Comparison of ENCODE assay signal across 20 cellular contexts in the genomic region with DNA sequence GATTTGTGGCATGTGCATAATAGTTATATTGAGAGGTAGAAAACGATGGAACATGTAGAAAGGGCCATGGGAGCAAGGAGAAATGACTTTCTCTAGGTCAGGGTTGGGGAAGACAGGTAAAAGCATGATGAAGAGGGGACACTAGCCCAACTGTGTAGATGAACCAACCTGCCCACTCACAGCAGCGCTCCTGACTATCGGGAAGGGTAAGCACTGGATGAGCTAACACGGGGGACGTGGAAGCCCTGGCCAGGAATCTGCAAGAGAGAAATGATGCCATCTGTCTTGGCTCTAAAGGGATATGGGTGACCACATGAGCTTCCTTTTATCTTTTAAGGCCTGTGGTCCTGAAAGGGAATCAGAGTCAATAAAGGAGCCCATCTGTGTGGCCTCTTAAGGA. TPM values are rescaled to one million over a fixed set of nuclear protein-coding genes. Genes with fewer than 3 reads are reported as not detected.
DNase-seq lines count a peak whose midpoint lies in the region; ATAC-seq and TF ChIP-seq lines count a peak whose summit lies in the region.
"Had no signal": no experiment of that assay in that cellular context is flagged by ENCODE, and none has a peak within 500 bp of the region (broad histone marks: within the 10 kb centered on the region; RNA-seq: fewer than 3 reads in every experiment).

No MANE protein-coding gene starts in this region.

- peaks cover 5% of the 10 kb centered on the region for H3K4me1 Mint-ChIP-seq in endothelial cell (ENCODE audit: unreplicated experiment)
- peaks cover 2% of the 10 kb centered on the region for H3K4me1 Mint-ChIP-seq in activated CD4-positive, alpha-beta memory T cell treated with anti-CD3 and anti-CD28 coated beads, Interleukin-2, amount 10 ng/mL, durations not matched to agents 7 days and 5 days
- peaks cover 1% of the 10 kb centered on the region for H3K4me1 Mint-ChIP-seq in activated CD8-positive, alpha-beta T cell treated with anti-CD3 and anti-CD28 coated beads, Interleukin-2, amount 10 ng/mL, durations not matched to agents 7 days and 5 days (ENCODE audit: low read depth)
- H3K4me1 Mint-ChIP-seq: CD8-positive, alpha-beta memory T cell had no signal

- H3K9me3 ChIP-seq in IMR-90 (ENCODE audit: control insufficient read depth, insufficient read depth, low read length) = no peaks in the 10 kb centered on the region
- H3K9me3 ChIP-seq: BE2C, HAP-1 had no signal

- whole genome bisulfite sequencing in IMR-90 (ENCODE audit: extremely low coverage in 2 of 2, insufficient read length in 1 of 2), 2 experiments = 60% methylated on average over 1 of the region's 5 CpGs; no CpG with 5 or more reads in 1 of the 2 experiments

- H4K91ac ChIP-seq in IMR-90 (ENCODE audit: insufficient read depth, low read depth, low read length) = peak overlapping the region; percentile 9; the same call in 1 of the 2 replicates

- H3K4me2 ChIP-seq in IMR-90 (ENCODE audit: low read depth, low read length) = no peak overlapping the region

- POLR2A ChIA-PET in IMR-90 (lab: Charles Lee; ENCODE audit: unreplicated experiment) = no interaction called here
- POLR2A ChIA-PET in activated CD4-positive, alpha-beta memory T cell treated with anti-CD3 and anti-CD28 coated beads, Interleukin-2, amount 10 ng/mL, durations not matched to agents 7 days and 5 days (lab: Charles Lee) = no interaction called here
- POLR2A ChIA-PET in activated CD8-positive, alpha-beta T cell treated with anti-CD3 and anti-CD28 coated beads, Interleukin-2, amount 10 ng/mL, durations not matched to agents 7 days and 5 days (lab: Charles Lee) = no interaction called here

- DNase-seq in G401 (ENCODE audit: low spot score) (peak; percentile 69), IMR-90 (no peak), cerebellar cortex (ENCODE audit: low spot score) (peak; percentile 58), endothelial cell (ENCODE audit: low spot score) (no peak), superior temporal gyrus (ENCODE audit: extremely low spot score) (no peak), OCI-M1 (lab: John Stamatoyannopoulos, UW) (no peak)
- no peak for DNase-seq in activated CD4-positive, alpha-beta memory T cell treated with anti-CD3 and anti-CD28 coated beads, Interleukin-2, amount 10 ng/mL, durations not matched to agents 7 days and 5 days
- DNase-seq in activated CD8-positive, alpha-beta T cell treated with anti-CD3 and anti-CD28 coated beads, Interleukin-2, amount 10 ng/mL, durations not matched to agents 7 days and 5 days = no peak
- DNase-seq: ACHN; BE2C; CD4-positive, CD25-positive, alpha-beta regulatory T cell; CD8-positive, alpha-beta memory T cell; COR-L47; DMS 273 treated with DMSO at 0.1 percent for 48 hours; DMS53; DND-41; EL; GM23248 had no signal

- H2BK5ac ChIP-seq in IMR-90 (ENCODE audit: low read depth, low read length, poor library complexity, severe bottlenecking) = no peak overlapping the region

- H3K9ac ChIP-seq in IMR-90 (ENCODE audit: low read depth, low read length) = no peak overlapping the region
- H3K9ac ChIP-seq: GM23248 had no signal

- TF ChIP-seq POLR2A in IMR-90 (IDR thresholded peaks at IDR 0.05; ENCODE audit: low read depth, low read length) = no peak

- no peaks in the 10 kb centered on the region for H3K9me3 Mint-ChIP-seq in endothelial cell (ENCODE audit: unreplicated experiment)
- no peaks in the 10 kb centered on the region for H3K9me3 Mint-ChIP-seq in activated CD4-positive, alpha-beta memory T cell treated with anti-CD3 and anti-CD28 coated beads, Interleukin-2, amount 10 ng/mL, durations not matched to agents 7 days and 5 days
- no peaks in the 10 kb centered on the region for H3K9me3 Mint-ChIP-seq in activated CD8-positive, alpha-beta T cell treated with anti-CD3 and anti-CD28 coated beads, Interleukin-2, amount 10 ng/mL, durations not matched to agents 7 days and 5 days (ENCODE audit: insufficient read depth)

- H3K14ac ChIP-seq in IMR-90 (replicated peaks; ENCODE audit: low read depth, low read length) = no peak overlapping the region

- no peak overlapping the region for H3K4ac ChIP-seq in IMR-90 (ENCODE audit: low read depth, low read length)

- no peak for TF ChIP-seq CTCF in IMR-90 (conservative IDR thresholded peaks at IDR 0.05; ENCODE audit: low read depth, low read length)
- TF ChIP-seq CTCF in endothelial cell (IDR thresholded peaks at IDR 0.05; ENCODE audit: unreplicated experiment) = no peak

- H3K18ac ChIP-seq in IMR-90 (ENCODE audit: low read depth, low read length) = no peak overlapping the region

- H3K4me1 ChIP-seq in IMR-90 (ENCODE audit: control insufficient read depth, insufficient read depth, low read length) = peaks cover 28% of the 10 kb centered on the region
- H3K4me1 ChIP-seq: BE2C, HAP-1 had no signal

- peak overlapping the region; percentile 39; the same call in 1 of the 2 replicates for H2AK5ac ChIP-seq in IMR-90 (ENCODE audit: low read depth, low read length)

- H3K27me3 ChIP-seq in IMR-90 (ENCODE audit: control insufficient read depth, insufficient read depth, low read length) = no peaks in the 10 kb centered on the region
- H3K27me3 ChIP-seq: BE2C had no signal

- no peak overlapping the region for H3K4me3 ChIP-seq in IMR-90 (ENCODE audit: insufficient read depth, low read depth, low read length)
- H3K4me3 ChIP-seq: GM23248, HAP-1 had no signal

- no peak overlapping the region for H2BK120ac ChIP-seq in IMR-90 (ENCODE audit: low read depth, low read length)

- in situ Hi-C loops in G401 (cut with HindIII; ENCODE audit: low sequenced_read_pairs) = no loop called here
- in situ Hi-C loops in IMR-90 (cut with MboI; ENCODE audit: low sequenced_read_pairs) = loop anchor here (10.0 kb wide), 1 partner anchor 121 kb away; a partner anchor contains a TSS

- peak overlapping the region; percentile 62 for H3K27ac Mint-ChIP-seq in endothelial cell (ENCODE audit: unreplicated experiment)
- H3K27ac Mint-ChIP-seq in activated CD4-positive, alpha-beta memory T cell treated with anti-CD3 and anti-CD28 coated beads, Interleukin-2, amount 10 ng/mL, durations not matched to agents 7 days and 5 days = no peak overlapping the region
- H3K27ac Mint-ChIP-seq in activated CD8-positive, alpha-beta T cell treated with anti-CD3 and anti-CD28 coated beads, Interleukin-2, amount 10 ng/mL, durations not matched to agents 7 days and 5 days = no peak overlapping the region
- H3K27ac Mint-ChIP-seq: CD4-positive, CD25-positive, alpha-beta regulatory T cell; CD8-positive, alpha-beta memory T cell had no signal

- ATAC-seq in IMR-90 (ENCODE audit: low read depth) = no peak
- no peak for ATAC-seq in activated CD8-positive, alpha-beta T cell treated with anti-CD3 and anti-CD28 coated beads, Interleukin-2, amount 10 ng/mL, durations not matched to agents 7 days and 5 days

- no peak overlapping the region for H2AFZ ChIP-seq in IMR-90 (replicated peaks; ENCODE audit: low read length, poor library complexity)
- H2AFZ ChIP-seq: GM23248 had no signal

- H3K27ac ChIP-seq in IMR-90 (ENCODE audit: insufficient read depth, low read length) = no peak overlapping the region
- H3K27ac ChIP-seq: GM23248 had no signal

- peaks cover 7% of the 10 kb centered on the region for H3K9me1 ChIP-seq in IMR-90 (ENCODE audit: insufficient read depth, low read length)

- BruUV-seq in IMR-90 (replicated peaks; lab: Mats Ljungman, UMichigan) = no TSS peak

- H3K4me3 Mint-ChIP-seq in endothelial cell (ENCODE audit: unreplicated experiment) = peak overlapping the region; percentile 53
- no peak overlapping the region for H3K4me3 Mint-ChIP-seq in activated CD4-positive, alpha-beta memory T cell treated with anti-CD3 and anti-CD28 coated beads, Interleukin-2, amount 10 ng/mL, durations not matched to agents 7 days and 5 days
- H3K4me3 Mint-ChIP-seq in activated CD8-positive, alpha-beta T cell treated with anti-CD3 and anti-CD28 coated beads, Interleukin-2, amount 10 ng/mL, durations not matched to agents 7 days and 5 days = no peak overlapping the region
- H3K4me3 Mint-ChIP-seq: CD4-positive, CD25-positive, alpha-beta regulatory T cell; CD8-positive, alpha-beta memory T cell had no signal

- H3K56ac ChIP-seq in IMR-90 (ENCODE audit: extremely low read depth, insufficient read depth, low read length) = no peak overlapping the region

- no peaks in the 10 kb centered on the region for H3K36me3 ChIP-seq in IMR-90 (ENCODE audit: control insufficient read depth, insufficient read depth, low read length)
- H3K36me3 ChIP-seq: BE2C, HAP-1 had no signal

- 0 out of 4 replicates have a peak, but pooled peaks cover 0 to 5% of the 10 kb centered on the region in 2 experiments for H3K79me1 ChIP-seq in IMR-90 (ENCODE audit: low read depth in 1 of 2, low read length in 2 of 2)

- no peaks in the 10 kb centered on the region for H4K20me1 ChIP-seq in IMR-90 (ENCODE audit: insufficient read depth, low read length)

- no peak overlapping the region for H4K5ac ChIP-seq in IMR-90 (ENCODE audit: low read depth, low read length)

- dilution Hi-C loops in IMR-90 (cut with HindIII; ENCODE audit: low sequenced_read_pairs, unreplicated experiment) = no loop called here

- no peak overlapping the region for H3K23ac ChIP-seq in IMR-90 (ENCODE audit: low read depth, low read length)

- 0 out of 2 replicates have a peak overlapping the region, but pooled peaks have one; percentile 6 for H2BK20ac ChIP-seq in IMR-90 (ENCODE audit: low read depth, low read length)

- no peak overlapping the region for H2AK9ac ChIP-seq in IMR-90 (replicated peaks; ENCODE audit: low read depth, low read length, poor library complexity)

- intact Hi-C loops in IMR-90 (cut with micrococcal nuclease) = no loop called here

- peaks cover 4% of the 10 kb centered on the region for H3K27me3 Mint-ChIP-seq in endothelial cell (ENCODE audit: unreplicated experiment)
- H3K27me3 Mint-ChIP-seq in activated CD4-positive, alpha-beta memory T cell treated with anti-CD3 and anti-CD28 coated beads, Interleukin-2, amount 10 ng/mL, durations not matched to agents 7 days and 5 days = peaks cover 2% of the 10 kb centered on the region
- H3K27me3 Mint-ChIP-seq in activated CD8-positive, alpha-beta T cell treated with anti-CD3 and anti-CD28 coated beads, Interleukin-2, amount 10 ng/mL, durations not matched to agents 7 days and 5 days (ENCODE audit: low read depth) = peaks cover 2% of the 10 kb centered on the region
- H3K27me3 Mint-ChIP-seq: CD4-positive, CD25-positive, alpha-beta regulatory T cell had no signal

- no peak for TF ChIP-seq RAD21 in IMR-90 (IDR thresholded peaks at IDR 0.05; ENCODE audit: low read length)

- CTCF ChIA-PET in IMR-90 (lab: Yijun Ruan, JAX) = no interaction called here
- CTCF ChIA-PET in activated CD4-positive, alpha-beta memory T cell treated with anti-CD3 and anti-CD28 coated beads, Interleukin-2, amount 10 ng/mL, durations not matched to agents 7 days and 5 days (lab: Charles Lee) = no interaction called here
- CTCF ChIA-PET in activated CD8-positive, alpha-beta T cell treated with anti-CD3 and anti-CD28 coated beads, Interleukin-2, amount 10 ng/mL, durations not matched to agents 7 days and 5 days (lab: Charles Lee) = no interaction called here

- no peak overlapping the region for H4K8ac ChIP-seq in IMR-90 (ENCODE audit: low read depth in 2 of 2, low read length in 2 of 2)

- no peak overlapping the region for H2BK15ac ChIP-seq in IMR-90 (ENCODE audit: low read depth, low read length)

- H3K36me3 Mint-ChIP-seq in endothelial cell (ENCODE audit: low read depth, unreplicated experiment) = no peaks in the 10 kb centered on the region
- H3K36me3 Mint-ChIP-seq in activated CD4-positive, alpha-beta memory T cell treated with anti-CD3 and anti-CD28 coated beads, Interleukin-2, amount 10 ng/mL, durations not matched to agents 7 days and 5 days (ENCODE audit: low read depth) = no peaks in the 10 kb centered on the region
- no peaks in the 10 kb centered on the region for H3K36me3 Mint-ChIP-seq in activated CD8-positive, alpha-beta T cell treated with anti-CD3 and anti-CD28 coated beads, Interleukin-2, amount 10 ng/mL, durations not matched to agents 7 days and 5 days (ENCODE audit: low read depth)
- H3K36me3 Mint-ChIP-seq: CD4-positive, CD25-positive, alpha-beta regulatory T cell; CD8-positive, alpha-beta memory T cell had no signal

RNA-seq across cellular contexts. Expression of a gene that starts 36.2 kb away (rescaled TPM):
- not detected in 2 replicates for total RNA-seq in G401 (2014; rRNA removed; shearing (Covaris generic))
- total RNA-seq in IMR-90 (2012; rRNA removed) (under 0.01 TPM in 1 of 2 replicates, not detected in the other), endothelial cell (ENCODE audit: unreplicated experiment) (2.7 TPM)
- 0.03 and 0.10 TPM in 2 replicates for polyA plus RNA-seq in IMR-90 (2012; rRNA removed)
- polyA plus RNA-seq in IMR-90 (2012; cell fraction: cytosol; rRNA removed) = 0.09 and 0.14 TPM in 2 replicates
- polyA plus RNA-seq in IMR-90 (2012; cell fraction: nucleus; rRNA removed; ENCODE audit: low replicate concordance) = 0.06 and 0.24 TPM in 2 replicates
- not detected for total RNA-seq in activated CD4-positive, alpha-beta memory T cell treated with anti-CD3 and anti-CD28 coated beads, Interleukin-2, amount 10 ng/mL, durations not matched to agents 7 days and 5 days
- total RNA-seq in activated CD8-positive, alpha-beta T cell treated with anti-CD3 and anti-CD28 coated beads, Interleukin-2, amount 10 ng/mL, durations not matched to agents 7 days and 5 days = not detected
- total RNA-seq: CD4-positive, CD25-positive, alpha-beta regulatory T cell; CD8-positive, alpha-beta memory T cell; GM23248; H4 had no signal
- polyA plus RNA-seq: CD4-positive, CD25-positive, alpha-beta regulatory T cell; CD8-positive, alpha-beta memory T cell; GM23248 had no signal

RNA-seq across cellular contexts. Expression of a gene that starts 51.8 kb away (rescaled TPM):
- total RNA-seq in G401 (2014; rRNA removed; shearing (Covaris generic)) = not detected in 2 replicates
- total RNA-seq in IMR-90 (2012; rRNA removed) (not detected in 2 replicates), endothelial cell (ENCODE audit: unreplicated experiment) (not detected)
- not detected in 2 replicates for polyA plus RNA-seq in IMR-90 (2012; rRNA removed)
- polyA plus RNA-seq in IMR-90 (2012; cell fraction: cytosol; rRNA removed) = 0.05 TPM in 1 of 2 replicates, not detected in the other
- not detected in 2 replicates for polyA plus RNA-seq in IMR-90 (2012; cell fraction: nucleus; rRNA removed; ENCODE audit: low replicate concordance)
- total RNA-seq in activated CD4-positive, alpha-beta memory T cell treated with anti-CD3 and anti-CD28 coated beads, Interleukin-2, amount 10 ng/mL, durations not matched to agents 7 days and 5 days = not detected
- total RNA-seq in activated CD8-positive, alpha-beta T cell treated with anti-CD3 and anti-CD28 coated beads, Interleukin-2, amount 10 ng/mL, durations not matched to agents 7 days and 5 days = not detected
- total RNA-seq: CD4-positive, CD25-positive, alpha-beta regulatory T cell; CD8-positive, alpha-beta memory T cell; GM23248; H4 had no signal
- polyA plus RNA-seq: CD4-positive, CD25-positive, alpha-beta regulatory T cell; CD8-positive, alpha-beta memory T cell; GM23248 had no signal

Comparison
In these comparisons a context has a peak if more than half of its experiments do, and no peak if none do; other contexts are left out.
1. DNase-seq: peak in G401 (single experiment) and cerebellar cortex (single experiment); none in IMR-90 (single experiment), endothelial cell (single experiment), activated CD4-positive, alpha-beta memory T cell treated with anti-CD3 and anti-CD28 coated beads, Interleukin-2, amount 10 ng/mL, durations not matched to agents 7 days and 5 days (single experiment), activated CD8-positive, alpha-beta T cell treated with anti-CD3 and anti-CD28 coated beads, Interleukin-2, amount 10 ng/mL, durations not matched to agents 7 days and 5 days (single experiment), superior temporal gyrus (single experiment) and OCI-M1 (single experiment).